ENCODE assay signal across 2 cellular contexts in the genomic region with DNA sequence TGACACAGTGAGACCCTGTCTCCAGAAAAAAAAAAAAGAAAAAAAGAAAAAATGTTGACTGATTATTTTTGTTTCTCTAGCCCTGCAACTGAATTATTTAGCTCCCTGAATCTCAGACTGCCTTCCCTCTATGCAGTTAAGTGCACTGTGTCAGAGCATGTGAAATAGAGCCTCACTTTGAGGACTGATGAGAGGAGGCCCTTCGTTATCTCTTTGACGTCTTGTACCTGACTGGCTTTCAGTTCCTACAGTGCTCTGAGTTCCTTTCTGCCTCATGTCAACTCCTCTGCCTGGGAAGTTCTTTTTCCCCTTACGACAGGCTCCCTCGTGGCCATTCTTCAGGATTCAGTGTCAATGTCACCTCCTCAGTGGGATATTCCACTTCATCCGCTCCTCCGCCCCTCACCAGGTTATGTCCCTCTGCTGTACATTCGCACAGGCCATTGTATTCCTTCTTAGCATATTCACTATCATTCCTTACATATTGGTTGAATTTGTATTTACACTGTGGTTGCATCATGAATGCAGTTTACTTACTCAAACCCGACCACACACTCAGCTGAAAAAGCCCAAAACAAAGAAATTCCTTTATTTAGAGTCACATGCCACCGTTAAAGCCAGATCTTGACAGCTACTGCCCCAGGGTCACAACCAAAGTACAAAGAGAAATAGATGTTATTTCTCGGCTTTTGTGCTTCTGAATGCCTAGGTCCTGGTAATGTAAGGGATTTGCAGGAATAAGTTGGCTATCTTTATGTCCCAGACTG.
TF ChIP-seq lines count a peak whose summit lies in the region.

No MANE protein-coding gene starts in this region.

TF ChIP-seq in HepG2, 621 proteins besides CTCF, POLR2A, EP300 and RAD21 (continues in another document):
- TF ChIP-seq SOX5 (CRISPR knock-in tag; IDR thresholded peaks at IDR 0.05; ENCODE audit: borderline replicate concordance): peak; percentile 18; the same call in 1 of the 2 replicates
- TF ChIP-seq, protein P1, sequence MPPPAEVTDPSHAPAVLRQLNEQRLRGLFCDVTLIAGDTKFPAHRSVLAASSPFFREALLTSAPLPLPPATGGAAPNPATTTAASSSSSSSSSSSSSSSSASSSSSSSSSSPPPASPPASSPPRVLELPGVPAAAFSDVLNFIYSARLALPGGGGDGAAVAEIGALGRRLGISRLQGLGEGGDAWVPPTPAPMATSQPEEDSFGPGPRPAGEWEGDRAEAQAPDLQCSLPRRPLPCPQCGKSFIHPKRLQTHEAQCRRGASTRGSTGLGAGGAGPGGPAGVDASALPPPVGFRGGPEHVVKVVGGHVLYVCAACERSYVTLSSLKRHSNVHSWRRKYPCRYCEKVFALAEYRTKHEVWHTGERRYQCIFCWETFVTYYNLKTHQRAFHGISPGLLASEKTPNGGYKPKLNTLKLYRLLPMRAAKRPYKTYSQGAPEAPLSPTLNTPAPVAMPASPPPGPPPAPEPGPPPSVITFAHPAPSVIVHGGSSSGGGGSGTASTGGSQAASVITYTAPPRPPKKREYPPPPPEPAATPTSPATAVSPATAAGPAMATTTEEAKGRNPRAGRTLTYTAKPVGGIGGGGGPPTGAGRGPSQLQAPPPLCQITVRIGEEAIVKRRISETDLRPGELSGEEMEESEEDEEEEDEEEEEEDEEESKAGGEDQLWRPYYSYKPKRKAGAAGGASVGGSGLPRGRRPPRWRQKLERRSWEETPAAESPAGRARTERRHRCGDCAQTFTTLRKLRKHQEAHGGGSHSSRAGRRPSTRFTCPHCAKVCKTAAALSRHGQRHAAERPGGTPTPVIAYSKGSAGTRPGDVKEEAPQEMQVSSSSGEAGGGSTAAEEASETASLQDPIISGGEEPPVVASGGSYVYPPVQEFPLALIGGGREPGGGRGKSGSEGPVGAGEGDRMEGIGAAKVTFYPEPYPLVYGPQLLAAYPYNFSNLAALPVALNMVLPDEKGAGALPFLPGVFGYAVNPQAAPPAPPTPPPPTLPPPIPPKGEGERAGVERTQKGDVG (CRISPR knock-in tag; IDR thresholded peaks at IDR 0.05; ENCODE audit: borderline replicate concordance): no peak
- no peak for TF ChIP-seq MYNN (CRISPR knock-in tag; IDR thresholded peaks at IDR 0.05; ENCODE audit: low read depth)
- no peak for TF ChIP-seq SOX13 (IDR thresholded peaks at IDR 0.05)
- TF ChIP-seq SOX13 (CRISPR knock-in tag; conservative IDR thresholded peaks at IDR 0.05 in 1 of 2, IDR thresholded peaks at IDR 0.05 in 1 of 2): peak in 1 of 2 experiments; percentile 25; a peak in 1 of 4 replicates
- TF ChIP-seq, protein P2, sequence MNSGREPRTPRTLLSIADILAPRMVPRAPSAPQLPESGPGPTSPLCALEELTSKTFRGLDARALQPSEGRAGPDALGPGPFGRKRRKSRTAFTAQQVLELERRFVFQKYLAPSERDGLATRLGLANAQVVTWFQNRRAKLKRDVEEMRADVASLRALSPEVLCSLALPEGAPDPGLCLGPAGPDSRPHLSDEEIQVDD (CRISPR knock-in tag; IDR thresholded peaks at IDR 0.05; ENCODE audit: borderline replicate concordance): no peak
- TF ChIP-seq, protein P3, sequence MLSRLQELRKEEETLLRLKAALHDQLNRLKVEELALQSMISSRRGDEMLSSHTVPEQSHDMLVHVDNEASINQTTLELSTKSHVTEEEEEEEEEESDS (CRISPR knock-in tag; IDR thresholded peaks at IDR 0.05; ENCODE audit: borderline replicate concordance): no peak
- TF ChIP-seq SP2 (CRISPR knock-in tag; IDR thresholded peaks at IDR 0.05): no peak
- TF ChIP-seq, protein P4, sequence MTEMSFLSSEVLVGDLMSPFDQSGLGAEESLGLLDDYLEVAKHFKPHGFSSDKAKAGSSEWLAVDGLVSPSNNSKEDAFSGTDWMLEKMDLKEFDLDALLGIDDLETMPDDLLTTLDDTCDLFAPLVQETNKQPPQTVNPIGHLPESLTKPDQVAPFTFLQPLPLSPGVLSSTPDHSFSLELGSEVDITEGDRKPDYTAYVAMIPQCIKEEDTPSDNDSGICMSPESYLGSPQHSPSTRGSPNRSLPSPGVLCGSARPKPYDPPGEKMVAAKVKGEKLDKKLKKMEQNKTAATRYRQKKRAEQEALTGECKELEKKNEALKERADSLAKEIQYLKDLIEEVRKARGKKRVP (CRISPR knock-in tag; IDR thresholded peaks at IDR 0.05): peak in 1 of 2 experiments; percentile 68; a peak in 1 of 4 replicates
- TF ChIP-seq ZNF431 (CRISPR knock-in tag; IDR thresholded peaks at IDR 0.05; ENCODE audit: borderline replicate concordance, low read depth): no peak
- TF ChIP-seq, protein P5, sequence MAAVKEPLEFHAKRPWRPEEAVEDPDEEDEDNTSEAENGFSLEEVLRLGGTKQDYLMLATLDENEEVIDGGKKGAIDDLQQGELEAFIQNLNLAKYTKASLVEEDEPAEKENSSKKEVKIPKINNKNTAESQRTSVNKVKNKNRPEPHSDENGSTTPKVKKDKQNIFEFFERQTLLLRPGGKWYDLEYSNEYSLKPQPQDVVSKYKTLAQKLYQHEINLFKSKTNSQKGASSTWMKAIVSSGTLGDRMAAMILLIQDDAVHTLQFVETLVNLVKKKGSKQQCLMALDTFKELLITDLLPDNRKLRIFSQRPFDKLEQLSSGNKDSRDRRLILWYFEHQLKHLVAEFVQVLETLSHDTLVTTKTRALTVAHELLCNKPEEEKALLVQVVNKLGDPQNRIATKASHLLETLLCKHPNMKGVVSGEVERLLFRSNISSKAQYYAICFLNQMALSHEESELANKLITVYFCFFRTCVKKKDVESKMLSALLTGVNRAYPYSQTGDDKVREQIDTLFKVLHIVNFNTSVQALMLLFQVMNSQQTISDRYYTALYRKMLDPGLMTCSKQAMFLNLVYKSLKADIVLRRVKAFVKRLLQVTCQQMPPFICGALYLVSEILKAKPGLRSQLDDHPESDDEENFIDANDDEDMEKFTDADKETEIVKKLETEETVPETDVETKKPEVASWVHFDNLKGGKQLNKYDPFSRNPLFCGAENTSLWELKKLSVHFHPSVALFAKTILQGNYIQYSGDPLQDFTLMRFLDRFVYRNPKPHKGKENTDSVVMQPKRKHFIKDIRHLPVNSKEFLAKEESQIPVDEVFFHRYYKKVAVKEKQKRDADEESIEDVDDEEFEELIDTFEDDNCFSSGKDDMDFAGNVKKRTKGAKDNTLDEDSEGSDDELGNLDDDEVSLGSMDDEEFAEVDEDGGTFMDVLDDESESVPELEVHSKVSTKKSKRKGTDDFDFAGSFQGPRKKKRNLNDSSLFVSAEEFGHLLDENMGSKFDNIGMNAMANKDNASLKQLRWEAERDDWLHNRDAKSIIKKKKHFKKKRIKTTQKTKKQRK (IDR thresholded peaks at IDR 0.05; ENCODE audit: low read length): no peak

TF ChIP-seq in WTC11, 78 proteins besides CTCF, POLR2A, EP300 and RAD21:
- TF ChIP-seq HMGA2 (CRISPR knock-in tag; IDR thresholded peaks at IDR 0.05) (no peak), GABPB1 (CRISPR knock-in tag; IDR thresholded peaks at IDR 0.05) (peak; percentile 52; the same call in 1 of the 2 replicates)
